Comparison of ENCODE assay signal across 29 cellular contexts in the genomic region with DNA sequence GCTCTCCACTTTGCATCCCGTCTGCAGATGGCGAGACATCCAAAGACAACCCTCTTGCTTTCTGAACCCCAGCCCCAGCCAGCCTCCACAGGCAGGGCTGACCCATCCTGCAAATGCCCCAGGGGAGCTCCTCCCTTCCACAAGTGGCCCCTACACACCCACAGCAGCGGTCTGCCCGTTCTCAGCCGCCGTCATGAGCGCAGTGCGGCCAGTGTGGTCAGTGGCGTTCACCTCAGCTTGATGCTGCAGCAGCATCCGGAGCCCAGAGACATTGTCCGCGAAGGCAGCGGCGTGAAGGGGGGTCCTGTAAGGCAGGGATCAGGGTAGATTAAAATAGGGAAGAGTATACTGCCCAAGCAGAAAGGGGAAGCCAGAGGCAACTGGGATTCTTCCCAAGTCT. TPM values are rescaled to one million over a fixed set of nuclear protein-coding genes. Genes with fewer than 3 reads are reported as not detected.
"Had no signal": no experiment of that assay in that cellular context is flagged by ENCODE, and none has a peak within 500 bp of the region (broad histone marks: within the 10 kb centered on the region; RNA-seq: fewer than 3 reads in every experiment).

No MANE protein-coding gene starts in this region.

- DNase-seq: activated CD4-positive, alpha-beta T cell treated with anti-CD3 and anti-CD28 coated beads for 36 hours; activated CD4-positive, alpha-beta T cell treated with anti-CD3 and anti-CD28 coated beads, Interleukin-2, amount 10 ng/mL, durations not matched to agents 7 days and 5 days; activated CD4-positive, alpha-beta T cell treated with anti-CD3 and anti-CD28 coated beads, Interleukin-2, amount 50 U/mL, for 48 hours; activated CD8-positive, alpha-beta memory T cell treated with anti-CD3 and anti-CD28 coated beads for 24 hours; activated CD8-positive, alpha-beta memory T cell treated with anti-CD3 and anti-CD28 coated beads, Interleukin-2, amount 10 ng/mL, durations not matched to agents 7 days and 5 days; activated CD8-positive, alpha-beta memory T cell treated with anti-CD3 and anti-CD28 coated beads, Interleukin-2, amount 50 U/mL, for 48 hours; activated effector memory CD4-positive, alpha-beta T cell treated with Interleukin-2 at 50 U/mL for 16 hours; activated naive CD4-positive, alpha-beta T cell treated with anti-CD3 and anti-CD28 coated beads, Interleukin-2, amount 10 ng/mL, durations not matched to agents 7 days and 5 days; activated naive CD8-positive, alpha-beta T cell treated with anti-CD3 and anti-CD28 coated beads, Interleukin-2, amount 10 ng/mL, durations not matched to agents 7 days and 5 days; activated T-cell treated with anti-CD3 and anti-CD28 coated beads, Interleukin-2, amount 50 U/mL, for 48 hours; anterior cingulate cortex; NCI-H1105; NCI-H1417 treated with DMSO at 0.1 percent for 48 hours; NCI-H187 treated with DMSO at 0.1 percent for 48 hours; NCI-H2081; NCI-H345; NCI-H524 treated with DMSO at 0.1 percent for 48 hours; SHP77 treated with DMSO at 0.1 percent for 48 hours had no signal

- H3K4me3 ChIP-seq: cardiac muscle cell, SJSA1 had no signal

- H3K9ac ChIP-seq: SK-N-SH had no signal

- H3K27ac ChIP-seq: cardiac muscle cell, SJSA1 had no signal

- H3K4me1 ChIP-seq: SJSA1 had no signal

- ATAC-seq: activated CD4-positive, alpha-beta T cell treated with anti-CD3 and anti-CD28 coated beads for 36 hours; activated CD4-positive, CD25-positive, alpha-beta regulatory T cell treated with anti-CD3 and anti-CD28 coated beads, Interleukin-2, amount 50 U/mL, for 24 hours; Panc1 had no signal

- H3K9me3 ChIP-seq: SJSA1, SK-N-SH had no signal

- H3K4me3 Mint-ChIP-seq: activated CD4-positive, alpha-beta T cell treated with anti-CD3 and anti-CD28 coated beads for 36 hours; activated CD4-positive, alpha-beta T cell treated with anti-CD3 and anti-CD28 coated beads, Interleukin-2, amount 10 ng/mL, durations not matched to agents 7 days and 5 days; activated CD8-positive, alpha-beta memory T cell treated with anti-CD3 and anti-CD28 coated beads, Interleukin-2, amount 10 ng/mL, durations not matched to agents 7 days and 5 days; activated naive CD4-positive, alpha-beta T cell treated with anti-CD3 and anti-CD28 coated beads, Interleukin-2, amount 10 ng/mL, durations not matched to agents 7 days and 5 days; activated naive CD8-positive, alpha-beta T cell treated with anti-CD3 and anti-CD28 coated beads, Interleukin-2, amount 10 ng/mL, durations not matched to agents 7 days and 5 days; central memory CD8-positive, alpha-beta T cell; T-helper 1 cell treated with Interleukin-12 subunit alpha and Interleukin-12 subunit beta and Interleukin-4 antibody, amounts not matched to agents 30 μg/mL and 1 μg/mL, for 36 hours; T-helper 2 cell treated with Interferon-gamma antibody and Interleukin-4, amounts not matched to agents 5 μg/mL and 100 μg/mL, for 36 hours; WTC11 had no signal

- H3K4me2 ChIP-seq: SK-N-SH had no signal

- H3K4me1 Mint-ChIP-seq: activated CD4-positive, alpha-beta T cell treated with anti-CD3 and anti-CD28 coated beads for 36 hours; activated CD4-positive, alpha-beta T cell treated with anti-CD3 and anti-CD28 coated beads, Interleukin-2, amount 10 ng/mL, durations not matched to agents 7 days and 5 days; activated CD8-positive, alpha-beta memory T cell treated with anti-CD3 and anti-CD28 coated beads, Interleukin-2, amount 10 ng/mL, durations not matched to agents 7 days and 5 days; activated naive CD4-positive, alpha-beta T cell treated with anti-CD3 and anti-CD28 coated beads, Interleukin-2, amount 10 ng/mL, durations not matched to agents 7 days and 5 days; central memory CD8-positive, alpha-beta T cell; WTC11 had no signal

- H3K9me3 Mint-ChIP-seq: activated CD4-positive, alpha-beta T cell treated with anti-CD3 and anti-CD28 coated beads, Interleukin-2, amount 10 ng/mL, durations not matched to agents 7 days and 5 days; activated naive CD4-positive, alpha-beta T cell treated with anti-CD3 and anti-CD28 coated beads, Interleukin-2, amount 10 ng/mL, durations not matched to agents 7 days and 5 days; activated naive CD8-positive, alpha-beta T cell treated with anti-CD3 and anti-CD28 coated beads, Interleukin-2, amount 10 ng/mL, durations not matched to agents 7 days and 5 days; central memory CD8-positive, alpha-beta T cell; T-helper 1 cell treated with Interleukin-12 subunit alpha and Interleukin-12 subunit beta and Interleukin-4 antibody, amounts not matched to agents 30 μg/mL and 1 μg/mL, for 36 hours; T-helper 2 cell treated with Interferon-gamma antibody and Interleukin-4, amounts not matched to agents 5 μg/mL and 100 μg/mL, for 36 hours; WTC11 had no signal

- H3K27me3 Mint-ChIP-seq: activated CD4-positive, alpha-beta T cell treated with anti-CD3 and anti-CD28 coated beads for 36 hours; activated CD4-positive, alpha-beta T cell treated with anti-CD3 and anti-CD28 coated beads, Interleukin-2, amount 10 ng/mL, durations not matched to agents 7 days and 5 days; activated CD8-positive, alpha-beta memory T cell treated with anti-CD3 and anti-CD28 coated beads, Interleukin-2, amount 10 ng/mL, durations not matched to agents 7 days and 5 days; activated naive CD4-positive, alpha-beta T cell treated with anti-CD3 and anti-CD28 coated beads, Interleukin-2, amount 10 ng/mL, durations not matched to agents 7 days and 5 days; activated naive CD8-positive, alpha-beta T cell treated with anti-CD3 and anti-CD28 coated beads, Interleukin-2, amount 10 ng/mL, durations not matched to agents 7 days and 5 days; central memory CD8-positive, alpha-beta T cell had no signal

- H3K27me3 ChIP-seq: cardiac muscle cell, SJSA1 had no signal

- H3K27ac Mint-ChIP-seq: activated CD4-positive, alpha-beta T cell treated with anti-CD3 and anti-CD28 coated beads for 36 hours; activated CD4-positive, alpha-beta T cell treated with anti-CD3 and anti-CD28 coated beads, Interleukin-2, amount 10 ng/mL, durations not matched to agents 7 days and 5 days; activated naive CD8-positive, alpha-beta T cell treated with anti-CD3 and anti-CD28 coated beads, Interleukin-2, amount 10 ng/mL, durations not matched to agents 7 days and 5 days; T-helper 1 cell treated with Interleukin-12 subunit alpha and Interleukin-12 subunit beta and Interleukin-4 antibody, amounts not matched to agents 30 μg/mL and 1 μg/mL, for 36 hours; T-helper 2 cell treated with Interferon-gamma antibody and Interleukin-4, amounts not matched to agents 5 μg/mL and 100 μg/mL, for 36 hours; WTC11 had no signal

RNA-seq across cellular contexts. Expression of a gene that starts 14.6 kb away (rescaled TPM):
- total RNA-seq: cardiac muscle cell, M059J, NCI-H460, SJSA1 had no signal
